Comparison of ENCODE assay signal across 18 cellular contexts in the genomic region with DNA sequence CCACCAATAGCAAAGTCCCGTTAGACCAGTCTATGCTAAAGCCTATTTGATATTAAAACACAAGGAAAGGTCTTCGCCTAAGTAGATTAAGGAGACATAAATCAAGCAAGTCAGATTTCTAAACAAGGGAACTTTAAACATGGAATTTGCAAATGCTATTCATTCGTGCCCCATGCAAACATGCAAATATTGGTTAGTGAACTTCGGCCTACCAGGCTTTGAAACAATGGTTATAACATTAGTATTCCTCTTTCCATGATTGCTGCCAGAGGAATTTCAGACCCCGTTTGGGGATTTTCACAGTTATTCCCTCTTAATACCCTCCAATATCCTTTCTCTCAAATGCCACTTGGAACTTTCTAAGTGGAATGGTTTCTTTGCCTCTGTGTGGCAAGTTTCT.
"Had no signal": no experiment of that assay in that cellular context is flagged by ENCODE, and none has a peak within 500 bp of the region (broad histone marks: within the 10 kb centered on the region; RNA-seq: fewer than 3 reads in every experiment).

No MANE protein-coding gene starts in this region.

- H3K27me3 ChIP-seq: SJSA1 had no signal

- FAIRE-seq: HTR-8/SVneo, RCC 7860 had no signal

- H3K27ac ChIP-seq: HL-60, SJSA1, SK-N-MC had no signal

- DNase-seq: KBM-7, MV-4-11, NCI-H1048, NCI-H1105, NCI-H1436 treated with DMSO at 0.1 percent for 48 hours, NCI-H1694, NCI-H187 treated with DMSO at 0.1 percent for 48 hours, NCI-H2029 treated with DMSO at 0.1 percent for 48 hours, NCI-H2227 treated with DMSO at 0.1 percent for 48 hours, NCI-H524, Right ventricle myocardium superior, RPMI8226, SIG-M5 had no signal

- H3K4me3 ChIP-seq: SJSA1, SK-N-MC had no signal

- H3K9me3 ChIP-seq: SJSA1 had no signal

- H3K36me3 ChIP-seq: SJSA1 had no signal
